Comparison of ENCODE assay signal across 8 cellular contexts in the genomic region with DNA sequence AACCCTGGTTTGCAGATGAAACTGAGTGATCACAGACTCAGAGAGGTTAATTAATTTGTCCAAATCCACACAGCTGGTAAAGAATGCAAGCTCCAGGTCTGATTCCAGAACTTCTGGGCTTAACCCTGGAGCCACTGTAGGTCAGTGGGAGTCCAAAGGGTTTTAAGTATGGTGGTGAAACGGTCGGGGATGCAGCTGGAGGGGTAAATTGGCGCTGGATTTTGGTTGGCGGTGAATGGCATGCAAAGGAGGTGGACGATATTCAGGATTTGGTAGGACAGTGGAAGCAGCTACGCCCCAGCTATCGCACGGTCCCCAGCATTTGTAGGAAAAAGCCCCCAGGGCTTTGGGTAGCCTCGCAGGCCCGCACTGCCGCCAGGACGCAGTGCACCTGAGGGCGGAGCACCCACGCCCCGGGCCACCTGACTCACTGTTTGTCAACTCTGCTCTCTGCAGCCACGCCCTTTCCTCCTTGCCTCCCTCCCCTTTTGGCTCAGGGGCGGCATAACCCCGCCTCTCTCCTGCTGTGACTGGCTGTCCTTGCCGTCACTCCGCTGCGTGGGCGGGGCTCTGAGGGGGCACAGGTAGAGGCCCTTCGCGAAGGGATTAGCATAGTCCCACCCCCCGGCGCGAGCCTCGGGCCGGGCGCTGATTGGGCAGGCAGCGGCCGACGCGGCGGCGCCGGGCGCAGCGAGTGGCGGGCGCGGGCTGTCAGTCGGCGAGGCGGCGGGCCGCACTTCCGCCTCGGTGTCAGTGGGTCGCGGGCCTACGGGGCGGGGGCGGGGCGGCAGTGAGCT. TPM values are rescaled to one million over a fixed set of nuclear protein-coding genes. Genes with fewer than 3 reads are reported as not detected.
DNase-seq lines count a peak whose midpoint lies in the region; ATAC-seq and TF ChIP-seq lines count a peak whose summit lies in the region.

A gene (plus strand): TSS at position 750 of the 797 bp plus-strand sequence. CDS start 17,664 bp downstream, outside the sequence.

- H3F3A ChIP-seq in PC-3 (ENCODE audit: low read length, unreplicated experiment), result no peaks in the 10 kb centered on the region

- CTCF ChIA-PET in PC-3 (lab: Charles Lee), result interaction anchor here (0.6 kb wide), 1 partner anchor 64 kb away, joined by 4 read pairs; no protein-coding TSS in a partner anchor

- no peaks in the 10 kb centered on the region for H3K9me2 ChIP-seq in PC-3 (replicated peaks; ENCODE audit: low read length)

- H3K79me2 ChIP-seq in PC-3 (ENCODE audit: low read length), result peaks cover 44% of the 10 kb centered on the region

- POLR2A ChIA-PET in PC-3 (lab: Charles Lee; ENCODE audit: unreplicated experiment), result no interaction called here

- no TSS peak for BruUV-seq in PC-3 (replicated peaks; lab: Mats Ljungman, UMichigan)

- H2AFZ ChIP-seq in PC-3 (ENCODE audit: low read length), result peak within 1 kb of the TSS; percentile 59

- 0 out of 2 replicates have a peak, but pooled peaks cover 3% of the 10 kb centered on the region for H3K36me3 ChIP-seq in PC-3 (ENCODE audit: low read depth, low read length)
- peaks cover under 1 to 8% of the 10 kb centered on the region in 2 donors for H3K36me3 ChIP-seq in mucosa of rectum (ENCODE audit: control insufficient read depth in 2 of 2, insufficient read depth in 2 of 2, low read length in 2 of 2)

- H3K27me3 ChIP-seq in PC-3 (ENCODE audit: low read length), result no peaks in the 10 kb centered on the region
- no peaks in the 10 kb centered on the region for H3K27me3 ChIP-seq in mucosa of rectum (ENCODE audit: control insufficient read depth in 2 of 2, insufficient read depth in 2 of 2, low read length in 2 of 2)

- H4K20me1 ChIP-seq in PC-3 (ENCODE audit: low read length), result peaks cover 23% of the 10 kb centered on the region; the same call in 1 of the 2 replicates

- TF ChIP-seq CTCF in PC-3 (conservative IDR thresholded peaks at IDR 0.05; ENCODE audit: low read depth, low read length), result no peak

- intact Hi-C loops in PC-3 (cut with micrococcal nuclease), result loop anchor here (2.0 kb wide), 1 partner anchor 55 kb away; a partner anchor contains a TSS

- H3K4me2 ChIP-seq in PC-3 (ENCODE audit: low read length), result peak within 1 kb of the TSS; percentile 99

- no peaks in the 10 kb centered on the region for H3K9me3 ChIP-seq in PC-3 (ENCODE audit: low read length)
- H3K9me3 ChIP-seq in mucosa of rectum (ENCODE audit: control insufficient read depth in 2 of 2, low read length in 2 of 2), result no peaks in the 10 kb centered on the region

- ATAC-seq in GM21576 (IDR thresholded peaks at IDR 0.05; ENCODE audit: unreplicated experiment) (peak; percentile 97), PC-3 (peak; percentile 96)

- peak within 1 kb of the TSS; percentile 74 for H3K9ac ChIP-seq in PC-3 (ENCODE audit: low read length)
- peak within 1 kb of the TSS; percentile 86 to 91 for H3K9ac ChIP-seq in mucosa of rectum (ENCODE audit: low read depth in 1 of 2, low read length in 2 of 2)

- DNase-seq in DMS 273 treated with DMSO at 0.1 percent for 48 hours (lab: John Stamatoyannopoulos, UW) (peak; percentile 85), PC-3 (peak; percentile 99), activated T-cell treated with anti-CD3 and anti-CD28 coated beads for 48 hours (ENCODE audit: low read depth) (peak; percentile 100), epithelial cell of prostate (ENCODE audit: low read depth, low spot score) (peak; percentile 94)
- DNase-seq in stimulated activated CD8-positive, alpha-beta memory T cell treated with anti-CD3 and anti-CD28 coated beads, Interleukin-4, amount 100 ng/mL, for 48 hours, result peak; percentile 100

- H3K27ac ChIP-seq in PC-3 (ENCODE audit: low read length) (0 out of 2 replicates have a peak within 1 kb of the TSS, but pooled peaks have one; percentile 13), epithelial cell of prostate (peak within 1 kb of the TSS; percentile 86), mucosa of rectum (ENCODE audit: low read depth in 2 of 2, low read length in 2 of 2) (peak within 1 kb of the TSS; percentile 84 to 91)

- H3K4me1 ChIP-seq in PC-3 (ENCODE audit: insufficient read depth, low read length) (peaks cover 29% of the 10 kb centered on the region), mucosa of rectum (ENCODE audit: control insufficient read depth in 2 of 2, insufficient read depth in 2 of 2, low read length in 2 of 2) (peaks cover 33 to 38% of the 10 kb centered on the region in 2 donors)

- peak within 1 kb of the TSS; percentile 89 for H3K4me3 ChIP-seq in PC-3 (ENCODE audit: low read length)
- peak within 1 kb of the TSS; percentile 78 to 87 for H3K4me3 ChIP-seq in mucosa of rectum (ENCODE audit: low read length in 2 of 2)

- no peak for TF ChIP-seq RAD21 in Ishikawa (IDR thresholded peaks at IDR 0.05; ENCODE audit: low read depth)

- no peak for TF ChIP-seq EP300 in Ishikawa (IDR thresholded peaks at IDR 0.05; ENCODE audit: borderline replicate concordance)

TF ChIP-seq in Ishikawa, 13 proteins besides CTCF, POLR2A, EP300 and RAD21:
- no peak for TF ChIP-seq CEBPB (IDR thresholded peaks at IDR 0.05)
- TF ChIP-seq, protein P1, sequence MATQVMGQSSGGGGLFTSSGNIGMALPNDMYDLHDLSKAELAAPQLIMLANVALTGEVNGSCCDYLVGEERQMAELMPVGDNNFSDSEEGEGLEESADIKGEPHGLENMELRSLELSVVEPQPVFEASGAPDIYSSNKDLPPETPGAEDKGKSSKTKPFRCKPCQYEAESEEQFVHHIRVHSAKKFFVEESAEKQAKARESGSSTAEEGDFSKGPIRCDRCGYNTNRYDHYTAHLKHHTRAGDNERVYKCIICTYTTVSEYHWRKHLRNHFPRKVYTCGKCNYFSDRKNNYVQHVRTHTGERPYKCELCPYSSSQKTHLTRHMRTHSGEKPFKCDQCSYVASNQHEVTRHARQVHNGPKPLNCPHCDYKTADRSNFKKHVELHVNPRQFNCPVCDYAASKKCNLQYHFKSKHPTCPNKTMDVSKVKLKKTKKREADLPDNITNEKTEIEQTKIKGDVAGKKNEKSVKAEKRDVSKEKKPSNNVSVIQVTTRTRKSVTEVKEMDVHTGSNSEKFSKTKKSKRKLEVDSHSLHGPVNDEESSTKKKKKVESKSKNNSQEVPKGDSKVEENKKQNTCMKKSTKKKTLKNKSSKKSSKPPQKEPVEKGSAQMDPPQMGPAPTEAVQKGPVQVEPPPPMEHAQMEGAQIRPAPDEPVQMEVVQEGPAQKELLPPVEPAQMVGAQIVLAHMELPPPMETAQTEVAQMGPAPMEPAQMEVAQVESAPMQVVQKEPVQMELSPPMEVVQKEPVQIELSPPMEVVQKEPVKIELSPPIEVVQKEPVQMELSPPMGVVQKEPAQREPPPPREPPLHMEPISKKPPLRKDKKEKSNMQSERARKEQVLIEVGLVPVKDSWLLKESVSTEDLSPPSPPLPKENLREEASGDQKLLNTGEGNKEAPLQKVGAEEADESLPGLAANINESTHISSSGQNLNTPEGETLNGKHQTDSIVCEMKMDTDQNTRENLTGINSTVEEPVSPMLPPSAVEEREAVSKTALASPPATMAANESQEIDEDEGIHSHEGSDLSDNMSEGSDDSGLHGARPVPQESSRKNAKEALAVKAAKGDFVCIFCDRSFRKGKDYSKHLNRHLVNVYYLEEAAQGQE (IDR thresholded peaks at IDR 0.05; ENCODE audit: low read depth), result no peak
- TF ChIP-seq TCF12 (IDR thresholded peaks at IDR 0.05; ENCODE audit: low read depth), result no peak
- no peak for TF ChIP-seq ZBTB7A (IDR thresholded peaks at IDR 0.05; ENCODE audit: low read depth)
- TF ChIP-seq, protein P2, sequence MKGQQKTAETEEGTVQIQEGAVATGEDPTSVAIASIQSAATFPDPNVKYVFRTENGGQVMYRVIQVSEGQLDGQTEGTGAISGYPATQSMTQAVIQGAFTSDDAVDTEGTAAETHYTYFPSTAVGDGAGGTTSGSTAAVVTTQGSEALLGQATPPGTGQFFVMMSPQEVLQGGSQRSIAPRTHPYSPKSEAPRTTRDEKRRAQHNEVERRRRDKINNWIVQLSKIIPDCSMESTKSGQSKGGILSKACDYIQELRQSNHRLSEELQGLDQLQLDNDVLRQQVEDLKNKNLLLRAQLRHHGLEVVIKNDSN (IDR thresholded peaks at IDR 0.05), result peak; percentile 93
- TF ChIP-seq CREB1 (IDR thresholded peaks at IDR 0.05; ENCODE audit: low read depth), result no peak
- no peak for TF ChIP-seq YY1 (IDR thresholded peaks at IDR 0.05; ENCODE audit: low read depth)
- TF ChIP-seq, protein P3, sequence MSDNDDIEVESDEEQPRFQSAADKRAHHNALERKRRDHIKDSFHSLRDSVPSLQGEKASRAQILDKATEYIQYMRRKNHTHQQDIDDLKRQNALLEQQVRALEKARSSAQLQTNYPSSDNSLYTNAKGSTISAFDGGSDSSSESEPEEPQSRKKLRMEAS (IDR thresholded peaks at IDR 0.05), result peak; percentile 89
- no peak for TF ChIP-seq FOXM1 (IDR thresholded peaks at IDR 0.05; ENCODE audit: borderline replicate concordance, low read depth)
- 0 out of 2 replicates have a peak, but pooled peaks have one; percentile 49 for TF ChIP-seq TAF1 (IDR thresholded peaks at IDR 0.05; ENCODE audit: low read depth)
- TF ChIP-seq EGR1 (IDR thresholded peaks at IDR 0.05), result peak; percentile 45; the same call in 1 of the 2 replicates
- TF ChIP-seq TEAD4 (IDR thresholded peaks at IDR 0.05), result no peak
- peak; percentile 49; the same call in 1 of the 2 replicates for TF ChIP-seq NFIC (IDR thresholded peaks at IDR 0.05)

RNA-seq across cellular contexts. Expression of the gene that starts here (rescaled TPM):
- 32.5 and 39.7 TPM in 2 replicates for total RNA-seq in PC-3 (2014; rRNA removed)

Comparison
In these comparisons a context has a peak if more than half of its experiments do, and no peak if none do; other contexts are left out.
1. Peak in every context shown above with its lines: DNase-seq, ATAC-seq, H3K4me3 ChIP-seq and H3K27ac ChIP-seq.
2. H3K27ac ChIP-seq: peak in every context shown above with its lines; median percentile 88 in mucosa of rectum; 86 in epithelial cell of prostate; 13 in PC-3.